ENCODE assay signal across 1 cellular context in genomic region chr11:85029964-85030363, GRCh38.
TF ChIP-seq lines count a peak whose summit lies in the region.

No MANE protein-coding gene starts in this region.

TF ChIP-seq in SK-N-SH, 30 proteins besides CTCF, POLR2A, EP300 and RAD21 (continued from another document):
- TF ChIP-seq ZBTB33 (IDR thresholded peaks at IDR 0.05; ENCODE audit: borderline replicate concordance, low read depth): no peak
TF ChIP-seq in SK-N-SH: peak in this region for 0.
